Comparison of ENCODE assay signal across 8 cellular contexts in genomic region chr2:88054300-88055048, GRCh38. TPM values are rescaled to one million over a fixed set of nuclear protein-coding genes. Genes with fewer than 3 reads are reported as not detected.
DNase-seq lines count a peak whose midpoint lies in the region; ATAC-seq and TF ChIP-seq lines count a peak whose summit lies in the region.

No MANE protein-coding gene starts in this region.

- no peak for TF ChIP-seq CTCF in stomach (IDR thresholded peaks at IDR 0.05)

- peak overlapping the region; percentile 72; the same call in 1 of the 2 replicates for H3K4me3 ChIP-seq in iPS DF 6.9 (ENCODE audit: low read length)
- H3K4me3 ChIP-seq in stomach: peak overlapping the region; percentile 65 to 94 (median 82)

- no peaks in the 10 kb centered on the region for H3K9me3 Mint-ChIP-seq in activated T-cell treated with anti-CD3 and anti-CD28 coated beads, Interleukin-2, amount 50 U/mL, for 24 hours
- no peaks in the 10 kb centered on the region for H3K9me3 Mint-ChIP-seq in activated T-helper 1 cell treated with anti-CD3 and anti-CD28 coated beads, Interleukin-12 subunit alpha, Interleukin-12 subunit beta, Interleukin-2, Interleukin-4 antibody, amounts not matched to agents 30 ng/mL and 10 ng/mL and 1 ng/mL, durations not matched to agents 14 hours and 24 hours and 36 hours

- no peaks in the 10 kb centered on the region for H3K27me3 Mint-ChIP-seq in activated T-cell treated with anti-CD3 and anti-CD28 coated beads, Interleukin-2, amount 50 U/mL, for 24 hours
- H3K27me3 Mint-ChIP-seq in activated T-helper 1 cell treated with anti-CD3 and anti-CD28 coated beads, Interleukin-12 subunit alpha, Interleukin-12 subunit beta, Interleukin-2, Interleukin-4 antibody, amounts not matched to agents 30 ng/mL and 10 ng/mL and 1 ng/mL, durations not matched to agents 14 hours and 24 hours and 36 hours (ENCODE audit: insufficient read depth): no peaks in the 10 kb centered on the region

- H3K9me3 ChIP-seq in iPS DF 6.9 (ENCODE audit: control insufficient read depth, insufficient read depth, low read length) (no peaks in the 10 kb centered on the region), stomach (no peaks in the 10 kb centered on the region)

- TF ChIP-seq EP300 in stomach (IDR thresholded peaks at IDR 0.05): no peak

- intact Hi-C loops in activated T-helper 1 cell treated with anti-CD3 and anti-CD28 coated beads, Interleukin-12 subunit alpha, Interleukin-12 subunit beta, Interleukin-2, Interleukin-4 antibody, amounts not matched to agents 30 ng/mL and 10 ng/mL and 1 ng/mL, durations not matched to agents 14 hours and 24 hours and 36 hours (cut with micrococcal nuclease): loop anchor here (2.0 to 10.0 kb wide), 2 partner anchors 16 to 570 kb away; partner anchors contain the start of gene EIF2AK3
- intact Hi-C loops in stomach (cut with DNase I; ENCODE audit: low total_unique reads): loop anchor here (5.0 kb wide), 1 partner anchor 123 kb away; no protein-coding TSS in a partner anchor

- no peaks in the 10 kb centered on the region for H3K27me3 ChIP-seq in iPS DF 6.9 (ENCODE audit: control insufficient read depth, insufficient read depth, low read length)
- no peaks in the 10 kb centered on the region for H3K27me3 ChIP-seq in stomach

- H3K27ac ChIP-seq in iPS DF 6.9 (ENCODE audit: low read length): no peak overlapping the region
- H3K27ac ChIP-seq in stomach: peak overlapping the region; percentile 94 to 100 (median 98)

- WGBS in iPS DF 6.9 (ENCODE audit: insufficient coverage, insufficient read length): no CpG with 5 or more reads among the region's 22 CpGs
- WGBS in stomach, 5 donors: 21 to 45% (median 32%) methylated on average over 22 of the region's 22 CpGs

- peak; percentile 40 for DNase-seq in activated T-cell treated with anti-CD3 and anti-CD28 coated beads, Interleukin-2, amount 50 U/mL, for 24 hours
- DNase-seq in activated T-cell treated with anti-CD3 and anti-CD28 coated beads for 4 hours: no peak
- no peak for DNase-seq in activated T-helper 1 cell treated with anti-CD3 and anti-CD28 coated beads, Interleukin-12 subunit alpha, Interleukin-12 subunit beta, Interleukin-2, Interleukin-4 antibody, amounts not matched to agents 30 ng/mL and 10 ng/mL and 1 ng/mL, durations not matched to agents 14 hours and 24 hours and 36 hours (ENCODE audit: low spot score)
- no peak for DNase-seq in iPS DF 6.9 (ENCODE audit: low read depth, low spot score)
- no peak for DNase-seq in stomach
- no peak for DNase-seq in DMS153 (lab: John Stamatoyannopoulos, UW)

- peaks cover 50% of the 10 kb centered on the region for H3K36me3 Mint-ChIP-seq in activated T-cell treated with anti-CD3 and anti-CD28 coated beads, Interleukin-2, amount 50 U/mL, for 24 hours (ENCODE audit: low read depth)
- peaks cover 27% of the 10 kb centered on the region for H3K36me3 Mint-ChIP-seq in activated T-helper 1 cell treated with anti-CD3 and anti-CD28 coated beads, Interleukin-12 subunit alpha, Interleukin-12 subunit beta, Interleukin-2, Interleukin-4 antibody, amounts not matched to agents 30 ng/mL and 10 ng/mL and 1 ng/mL, durations not matched to agents 14 hours and 24 hours and 36 hours (ENCODE audit: low read depth)

- TF ChIP-seq POLR2A in stomach (IDR thresholded peaks at IDR 0.05): no peak

- H3K27ac Mint-ChIP-seq in activated T-cell treated with anti-CD3 and anti-CD28 coated beads, Interleukin-2, amount 50 U/mL, for 24 hours: peak overlapping the region; percentile 98
- peak overlapping the region; percentile 88 for H3K27ac Mint-ChIP-seq in activated T-helper 1 cell treated with anti-CD3 and anti-CD28 coated beads, Interleukin-12 subunit alpha, Interleukin-12 subunit beta, Interleukin-2, Interleukin-4 antibody, amounts not matched to agents 30 ng/mL and 10 ng/mL and 1 ng/mL, durations not matched to agents 14 hours and 24 hours and 36 hours

- H3K4me1 ChIP-seq in iPS DF 6.9 (ENCODE audit: control insufficient read depth, insufficient read depth, low read length) (no peaks in the 10 kb centered on the region), stomach (peaks cover 17 to 57% (median 33%) of the 10 kb centered on the region in 4 donors)

- H3K36me3 ChIP-seq in iPS DF 6.9 (ENCODE audit: control insufficient read depth, insufficient read depth, low read length): no peaks in the 10 kb centered on the region
- no peaks in the 10 kb centered on the region for H3K36me3 ChIP-seq in stomach

- ATAC-seq in HG03045 (IDR thresholded peaks at IDR 0.05; ENCODE audit: unreplicated experiment) (no peak), GM18909 (IDR thresholded peaks at IDR 0.05; ENCODE audit: poor library complexity, unreplicated experiment) (no peak)

- peak overlapping the region; percentile 97 for H3K4me3 Mint-ChIP-seq in activated T-cell treated with anti-CD3 and anti-CD28 coated beads, Interleukin-2, amount 50 U/mL, for 24 hours
- peak overlapping the region; percentile 93 for H3K4me3 Mint-ChIP-seq in activated T-helper 1 cell treated with anti-CD3 and anti-CD28 coated beads, Interleukin-12 subunit alpha, Interleukin-12 subunit beta, Interleukin-2, Interleukin-4 antibody, amounts not matched to agents 30 ng/mL and 10 ng/mL and 1 ng/mL, durations not matched to agents 14 hours and 24 hours and 36 hours

- H3K4me1 Mint-ChIP-seq in activated T-cell treated with anti-CD3 and anti-CD28 coated beads, Interleukin-2, amount 50 U/mL, for 24 hours (ENCODE audit: low read depth): peaks cover 78% of the 10 kb centered on the region
- H3K4me1 Mint-ChIP-seq in activated T-helper 1 cell treated with anti-CD3 and anti-CD28 coated beads, Interleukin-12 subunit alpha, Interleukin-12 subunit beta, Interleukin-2, Interleukin-4 antibody, amounts not matched to agents 30 ng/mL and 10 ng/mL and 1 ng/mL, durations not matched to agents 14 hours and 24 hours and 36 hours (ENCODE audit: low read depth): peaks cover 62% of the 10 kb centered on the region

RNA-seq across cellular contexts. Expression of gene KRCC1, which starts 1.1 kb away (rescaled TPM):
- total RNA-seq in activated T-helper 1 cell treated with anti-CD3 and anti-CD28 coated beads, Interleukin-12 subunit alpha, Interleukin-12 subunit beta, Interleukin-2, Interleukin-4 antibody, amounts not matched to agents 30 ng/mL and 10 ng/mL and 1 ng/mL, durations not matched to agents 14 hours and 24 hours and 36 hours: 16.9 and 17.9 TPM in 2 replicates
- 10 to 100 TPM in 4 of 5 donors, 1 to 10 TPM in 1; 7.0 to 44.3 (median 22.6) TPM for total RNA-seq in stomach
- polyA plus RNA-seq in stomach: 10 to 100 TPM; 23.6 to 48.0 (median 31.9) TPM

RNA-seq across cellular contexts. Expression of gene SMYD1, which starts 13.2 kb away (rescaled TPM):
- not detected in 2 replicates for total RNA-seq in activated T-helper 1 cell treated with anti-CD3 and anti-CD28 coated beads, Interleukin-12 subunit alpha, Interleukin-12 subunit beta, Interleukin-2, Interleukin-4 antibody, amounts not matched to agents 30 ng/mL and 10 ng/mL and 1 ng/mL, durations not matched to agents 14 hours and 24 hours and 36 hours
- 10 to 100 TPM in 4 of 5 donors, 1 to 10 TPM in 1; 7.5 to 25.4 (median 14.1) TPM for total RNA-seq in stomach
- polyA plus RNA-seq in stomach: under 1 TPM; 0.12 to 0.48 (median 0.15) TPM

RNA-seq across cellular contexts. Expression of gene RNU2-63P, which starts 38.1 kb away (rescaled TPM):
- total RNA-seq in activated T-helper 1 cell treated with anti-CD3 and anti-CD28 coated beads, Interleukin-12 subunit alpha, Interleukin-12 subunit beta, Interleukin-2, Interleukin-4 antibody, amounts not matched to agents 30 ng/mL and 10 ng/mL and 1 ng/mL, durations not matched to agents 14 hours and 24 hours and 36 hours: 28.5 and 32.9 TPM in 2 replicates
- not detected for total RNA-seq in stomach
- polyA plus RNA-seq in stomach: not detected
